Comparison of ENCODE assay signal across 8 cellular contexts in genomic region chr1:156502749-156503671, GRCh38. TPM values are rescaled to one million over a fixed set of nuclear protein-coding genes. Genes with fewer than 3 reads are reported as not detected.
DNase-seq lines count a peak whose midpoint lies in the region; ATAC-seq and TF ChIP-seq lines count a peak whose summit lies in the region.

No MANE protein-coding gene starts in this region.

- peak overlapping the region; percentile 98 for H3K27ac Mint-ChIP-seq in activated T-cell treated with anti-CD3 and anti-CD28 coated beads, Interleukin-2, amount 50 U/mL, for 24 hours

- H3K4me1 ChIP-seq in SJCRH30 (peaks cover 43% of the 10 kb centered on the region), liver (ENCODE audit: control insufficient read depth in 4 of 4, insufficient read depth in 4 of 4, low read length in 3 of 4) (peaks cover 7 to 36% (median 26%) of the 10 kb centered on the region in 4 donors)

- H3K4me3 Mint-ChIP-seq in activated T-cell treated with anti-CD3 and anti-CD28 coated beads, Interleukin-2, amount 50 U/mL, for 24 hours: no peak overlapping the region

- no peaks in the 10 kb centered on the region for H3K27me3 Mint-ChIP-seq in activated T-cell treated with anti-CD3 and anti-CD28 coated beads, Interleukin-2, amount 50 U/mL, for 24 hours

- no peaks in the 10 kb centered on the region for H3K27me3 ChIP-seq in SJCRH30
- no peaks in the 10 kb centered on the region for H3K27me3 ChIP-seq in liver (ENCODE audit: control insufficient read depth in 4 of 4, insufficient read depth in 4 of 4, low read length in 3 of 4)

- 65% methylated on average over 12 of the region's 12 CpGs for WGBS in liver

- H3K36me3 ChIP-seq in SJCRH30 (no peaks in the 10 kb centered on the region), liver (ENCODE audit: control insufficient read depth in 4 of 4, insufficient read depth in 3 of 4, low read depth in 1 of 4, low read length in 3 of 4) (no peaks in the 10 kb centered on the region)

- peak overlapping the region; percentile 47 for H3K27ac ChIP-seq in SJCRH30
- H3K27ac ChIP-seq in liver (ENCODE audit: low read depth in 1 of 2, low read length in 2 of 2): peak overlapping the region; percentile 100
- peak overlapping the region; percentile 98 for H3K27ac ChIP-seq in substantia nigra (ENCODE audit: low read depth, low read length, poor library complexity, severe bottlenecking)

- peaks cover 7% of the 10 kb centered on the region for H3K36me3 Mint-ChIP-seq in activated T-cell treated with anti-CD3 and anti-CD28 coated beads, Interleukin-2, amount 50 U/mL, for 24 hours (ENCODE audit: low read depth)

- TF ChIP-seq RAD21 in liver (IDR thresholded peaks at IDR 0.05): peak in 1 of 2 donors; percentile 9

- no peak overlapping the region for H3K9ac ChIP-seq in liver (ENCODE audit: low read depth in 1 of 2, low read length in 2 of 2)

- peaks cover 2% of the 10 kb centered on the region for H3K9me3 Mint-ChIP-seq in activated T-cell treated with anti-CD3 and anti-CD28 coated beads, Interleukin-2, amount 50 U/mL, for 24 hours

- peak; percentile 45 for DNase-seq in activated T-cell treated with anti-CD3 and anti-CD28 coated beads, Interleukin-2, amount 50 U/mL, for 24 hours
- DNase-seq in activated T-cell treated with anti-CD3 and anti-CD28 coated beads, Interleukin-2, amount 50 U/mL, for 1 hour: no peak
- DNase-seq in SJCRH30 (peak; percentile 20 to 40), dermis microvascular lymphatic vessel endothelial cell (ENCODE audit: low read depth in 2 of 2) (peak; percentile 35 to 96), substantia nigra (lab: John Stamatoyannopoulos, UW) (peak in 34 of 49 donors; percentile 23 to 79 (median 56))
- no peak for DNase-seq in central memory CD4-positive, alpha-beta T cell

- H3K4me3 ChIP-seq in SJCRH30 (no peak overlapping the region), liver (ENCODE audit: low read depth in 1 of 3, low read length in 3 of 3) (no peak overlapping the region)

- H3K4me1 Mint-ChIP-seq in activated T-cell treated with anti-CD3 and anti-CD28 coated beads, Interleukin-2, amount 50 U/mL, for 24 hours (ENCODE audit: low read depth): peaks cover 71% of the 10 kb centered on the region

- TF ChIP-seq CTCF in liver (IDR thresholded peaks at IDR 0.05; ENCODE audit: low read depth, low read length, missing input control): no peak

- no peak for ATAC-seq in HG03108 (IDR thresholded peaks at IDR 0.05; ENCODE audit: unreplicated experiment)

- no peaks in the 10 kb centered on the region for H3K9me3 ChIP-seq in SJCRH30 (replicated peaks)
- H3K9me3 ChIP-seq in liver (ENCODE audit: control insufficient read depth in 4 of 4, low read length in 3 of 4): no peaks in the 10 kb centered on the region

TF ChIP-seq in liver, 16 proteins besides CTCF, POLR2A, EP300 and RAD21:
- peak in 1 of 2 donors; percentile 11 for TF ChIP-seq JUND (IDR thresholded peaks at IDR 0.05)
- peak; percentile 29 for TF ChIP-seq SP1 (IDR thresholded peaks at IDR 0.05)
- TF ChIP-seq, protein P1, sequence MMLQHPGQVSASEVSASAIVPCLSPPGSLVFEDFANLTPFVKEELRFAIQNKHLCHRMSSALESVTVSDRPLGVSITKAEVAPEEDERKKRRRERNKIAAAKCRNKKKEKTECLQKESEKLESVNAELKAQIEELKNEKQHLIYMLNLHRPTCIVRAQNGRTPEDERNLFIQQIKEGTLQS (IDR thresholded peaks at IDR 0.05): no peak
- TF ChIP-seq EGR1 (IDR thresholded peaks at IDR 0.05; ENCODE audit: low read depth in 2 of 2): no peak
- no peak for TF ChIP-seq HNF4G (IDR thresholded peaks at IDR 0.05)

RNA-seq across cellular contexts. Expression of gene MEF2D, which starts 2.4 kb away (rescaled TPM):
- 10.0 and 13.3 TPM in 2 replicates for total RNA-seq in SJCRH30 (2014; rRNA removed; shearing (Covaris generic))
- total RNA-seq in dermis microvascular lymphatic vessel endothelial cell (4.1 and 9.4 TPM in 2 replicates), liver (1 to 10 TPM; 5.2 to 5.7 TPM)
- polyA plus RNA-seq in liver: 1 to 10 TPM; 3.4 to 7.6 TPM

Comparison
In these comparisons a context has a peak if more than half of its experiments do, and no peak if none do; other contexts are left out.
1. DNase-seq: peak in activated T-cell treated with anti-CD3 and anti-CD28 coated beads, Interleukin-2, amount 50 U/mL, for 24 hours (single experiment), SJCRH30 (2 of 2), dermis microvascular lymphatic vessel endothelial cell (2 of 2) and substantia nigra (34 of 49); none in activated T-cell treated with anti-CD3 and anti-CD28 coated beads, Interleukin-2, amount 50 U/mL, for 1 hour (single experiment) and central memory CD4-positive, alpha-beta T cell (single experiment).
2. H3K27ac ChIP-seq: peak in every context shown above with its lines; median percentile 100 in liver; 98 in substantia nigra; 47 in SJCRH30.